Comparison of ENCODE assay signal across 30 cellular contexts in genomic region chr12:98379106-98379505, GRCh38.
"Had no signal": no experiment of that assay in that cellular context is flagged by ENCODE, and none has a peak within 500 bp of the region (broad histone marks: within the 10 kb centered on the region; RNA-seq: fewer than 3 reads in every experiment).

No MANE protein-coding gene starts in this region.

- H3K9me3 ChIP-seq: pancreas, prostate gland, sigmoid colon, thoracic aorta, vagina had no signal

- H3K4me1 Mint-ChIP-seq: activated CD4-positive, alpha-beta T cell treated with anti-CD3 and anti-CD28 coated beads for 36 hours; activated naive CD4-positive, alpha-beta T cell treated with anti-CD3 and anti-CD28 coated beads, Interleukin-2, amount 50 U/mL, for 24 hours; central memory CD8-positive, alpha-beta T cell; memory B cell; naive thymus-derived CD8-positive, alpha-beta T cell; neural crest cell; stimulated activated effector memory CD8-positive, alpha-beta T cell treated with anti-CD3 and anti-CD28 coated beads, Interleukin-12 subunit alpha, Interleukin-12 subunit beta, amount 100 ng/mL, for 72 hours had no signal

- H3K27ac ChIP-seq: pancreas, prostate gland, sigmoid colon, thoracic aorta, vagina had no signal

- H3K9me3 Mint-ChIP-seq: activated naive CD4-positive, alpha-beta T cell treated with anti-CD3 and anti-CD28 coated beads, Interleukin-2, amount 50 U/mL, for 24 hours; activated T-helper 2 cell treated with anti-CD3 and anti-CD28 coated beads, Interferon-gamma antibody, Interleukin-2, Interleukin-4, amounts not matched to agents 10 μg/mL and 5 μg/mL and 100 μg/mL, durations not matched to agents 14 hours and 24 hours and 36 hours; central memory CD8-positive, alpha-beta T cell; memory B cell; naive thymus-derived CD8-positive, alpha-beta T cell; stimulated activated effector memory CD8-positive, alpha-beta T cell treated with anti-CD3 and anti-CD28 coated beads, Interleukin-12 subunit alpha, Interleukin-12 subunit beta, amount 100 ng/mL, for 72 hours; stimulated activated naive CD8-positive, alpha-beta T cell treated with anti-CD3 and anti-CD28 coated beads, Interleukin-15, Interleukin-2, amounts not matched to agents 100 ng/mL and 50 ng/mL, for 24 hours; T-helper 2 cell treated with Interferon-gamma antibody and Interleukin-4, amounts not matched to agents 5 μg/mL and 100 μg/mL, for 36 hours had no signal

- H3K4me1 ChIP-seq: pancreas, prostate gland, sigmoid colon, vagina had no signal

- H3K36me3 Mint-ChIP-seq: activated CD8-positive, alpha-beta memory T cell treated with anti-CD3 and anti-CD28 coated beads, Interleukin-2, amount 10 ng/mL, durations not matched to agents 7 days and 5 days; activated naive CD4-positive, alpha-beta T cell treated with anti-CD3 and anti-CD28 coated beads, Interleukin-2, amount 50 U/mL, for 24 hours; memory B cell; naive thymus-derived CD8-positive, alpha-beta T cell; stimulated activated effector memory CD8-positive, alpha-beta T cell treated with anti-CD3 and anti-CD28 coated beads, Interleukin-12 subunit alpha, Interleukin-12 subunit beta, amount 100 ng/mL, for 72 hours had no signal

- H3K27me3 ChIP-seq: sigmoid colon, vagina had no signal

- H3K4me3 Mint-ChIP-seq: activated CD4-positive, alpha-beta T cell treated with anti-CD3 and anti-CD28 coated beads for 36 hours; activated CD8-positive, alpha-beta memory T cell treated with anti-CD3 and anti-CD28 coated beads, Interleukin-2, amount 10 ng/mL, durations not matched to agents 7 days and 5 days; activated CD8-positive, alpha-beta T cell treated with anti-CD3 and anti-CD28 coated beads, Interleukin-2, amount 10 ng/mL, durations not matched to agents 7 days and 5 days; activated naive CD4-positive, alpha-beta T cell treated with anti-CD3 and anti-CD28 coated beads, Interleukin-2, amount 50 U/mL, for 24 hours; central memory CD8-positive, alpha-beta T cell; memory B cell; naive thymus-derived CD8-positive, alpha-beta T cell; neural crest cell; stimulated activated effector memory CD8-positive, alpha-beta T cell treated with anti-CD3 and anti-CD28 coated beads, Interleukin-12 subunit alpha, Interleukin-12 subunit beta, amount 100 ng/mL, for 72 hours; stimulated activated naive CD8-positive, alpha-beta T cell treated with anti-CD3 and anti-CD28 coated beads, Interleukin-15, Interleukin-2, amounts not matched to agents 100 ng/mL and 50 ng/mL, for 24 hours; T-helper 2 cell treated with Interferon-gamma antibody and Interleukin-4, amounts not matched to agents 5 μg/mL and 100 μg/mL, for 36 hours had no signal

- DNase-seq: activated CD4-positive, alpha-beta T cell treated with anti-CD3 and anti-CD28 coated beads for 36 hours; activated CD4-positive, CD25-positive, alpha-beta regulatory T cell; activated CD8-positive, alpha-beta memory T cell treated with anti-CD3 and anti-CD28 coated beads, Interleukin-2, amount 10 ng/mL, durations not matched to agents 7 days and 5 days; activated CD8-positive, alpha-beta T cell treated with anti-CD3 and anti-CD28 coated beads, Interleukin-2, amount 10 ng/mL, durations not matched to agents 7 days and 5 days; activated T-cell treated with anti-CD3 and anti-CD28 coated beads, Interleukin-2, amount 50 U/mL, for 48 hours; dermis blood vessel endothelial cell; effector CD8-positive, alpha-beta T cell; erythroblast; head of caudate nucleus; hippocampal formation; left colon; naive thymus-derived CD8-positive, alpha-beta T cell; nucleus accumbens; pancreas; retina; sigmoid colon; small intestine; stimulated activated CD4-positive, alpha-beta T cell treated with anti-CD3 and anti-CD28 coated beads, Interleukin-4, amount 100 ng/mL, for 24 hours; trophoblast cell had no signal

- H3K4me3 ChIP-seq: pancreas, prostate gland, sigmoid colon, thoracic aorta, vagina had no signal

- H3K27ac Mint-ChIP-seq: activated CD4-positive, alpha-beta T cell treated with anti-CD3 and anti-CD28 coated beads for 36 hours; activated CD8-positive, alpha-beta memory T cell treated with anti-CD3 and anti-CD28 coated beads, Interleukin-2, amount 10 ng/mL, durations not matched to agents 7 days and 5 days; activated CD8-positive, alpha-beta T cell treated with anti-CD3 and anti-CD28 coated beads, Interleukin-2, amount 10 ng/mL, durations not matched to agents 7 days and 5 days; activated naive CD4-positive, alpha-beta T cell treated with anti-CD3 and anti-CD28 coated beads, Interleukin-2, amount 50 U/mL, for 24 hours; activated T-helper 2 cell treated with anti-CD3 and anti-CD28 coated beads, Interferon-gamma antibody, Interleukin-2, Interleukin-4, amounts not matched to agents 10 μg/mL and 5 μg/mL and 100 μg/mL, durations not matched to agents 14 hours and 24 hours and 36 hours; memory B cell; naive thymus-derived CD8-positive, alpha-beta T cell; stimulated activated effector memory CD8-positive, alpha-beta T cell treated with anti-CD3 and anti-CD28 coated beads, Interleukin-12 subunit alpha, Interleukin-12 subunit beta, amount 100 ng/mL, for 72 hours; stimulated activated naive CD8-positive, alpha-beta T cell treated with anti-CD3 and anti-CD28 coated beads, Interleukin-15, Interleukin-2, amounts not matched to agents 100 ng/mL and 50 ng/mL, for 24 hours; T-helper 2 cell treated with Interferon-gamma antibody and Interleukin-4, amounts not matched to agents 5 μg/mL and 100 μg/mL, for 36 hours had no signal

- H3K36me3 ChIP-seq: pancreas, prostate gland, sigmoid colon, thoracic aorta, vagina had no signal
